Comparison of ENCODE assay signal across 19 cellular contexts in genomic region chr12:3431685-3432084, GRCh38. TPM values are rescaled to one million over a fixed set of nuclear protein-coding genes. Genes with fewer than 3 reads are reported as not detected.
A peak's percentile ranks its signal among the peaks of the same experiment; 100 is the strongest.
DNase-seq lines count a peak whose midpoint lies in the region; ATAC-seq and TF ChIP-seq lines count a peak whose summit lies in the region.
"Had no signal": no experiment of that assay in that cellular context is flagged by ENCODE, and none has a peak within 500 bp of the region (broad histone marks: within the 10 kb centered on the region; RNA-seq: fewer than 3 reads in every experiment).

No MANE protein-coding gene starts in this region.

- no peaks in the 10 kb centered on the region for H3K27me3 ChIP-seq in mammary epithelial cell (ENCODE audit: insufficient read depth, low read length)
- no peaks in the 10 kb centered on the region for H3K27me3 ChIP-seq in breast epithelium
- no peaks in the 10 kb centered on the region for H3K27me3 ChIP-seq in IMR-90 (ENCODE audit: control insufficient read depth, insufficient read depth, low read length)
- H3K27me3 ChIP-seq: dorsolateral prefrontal cortex, sigmoid colon had no signal

- peaks cover 7% of the 10 kb centered on the region for H3K9me3 Mint-ChIP-seq in stimulated activated effector memory CD8-positive, alpha-beta T cell treated with anti-CD3 and anti-CD28 coated beads, Interleukin-12 subunit alpha, Interleukin-12 subunit beta, amount 100 ng/mL, for 72 hours

- H3K9ac ChIP-seq in mammary epithelial cell (ENCODE audit: insufficient read depth, low read length) (no peak overlapping the region), IMR-90 (ENCODE audit: low read depth, low read length) (no peak overlapping the region)

- no peaks in the 10 kb centered on the region for H3K9me1 ChIP-seq in IMR-90 (ENCODE audit: insufficient read depth, low read length)

- no peak overlapping the region for H3K14ac ChIP-seq in IMR-90 (replicated peaks; ENCODE audit: low read depth, low read length)

- H4K91ac ChIP-seq in IMR-90 (ENCODE audit: insufficient read depth, low read depth, low read length) = no peak overlapping the region

- no peak overlapping the region for H3K56ac ChIP-seq in IMR-90 (ENCODE audit: extremely low read depth, insufficient read depth, low read length)

- H3K4me2 ChIP-seq in mammary epithelial cell (ENCODE audit: insufficient read depth, low read depth, low read length) (no peak overlapping the region), IMR-90 (ENCODE audit: low read depth, low read length) (peak overlapping the region; percentile 68)

- in situ Hi-C loops in mammary epithelial cell (cut with MboI; ENCODE audit: low sequenced_read_pairs in 2 of 2) (no loop called here), IMR-90 (cut with MboI; ENCODE audit: low sequenced_read_pairs) (no loop called here)

- H4K5ac ChIP-seq in IMR-90 (ENCODE audit: low read depth, low read length) = no peak overlapping the region

- TF ChIP-seq POLR2A in breast epithelium (IDR thresholded peaks at IDR 0.05) (no peak), IMR-90 (IDR thresholded peaks at IDR 0.05; ENCODE audit: low read depth, low read length) (no peak)

- TF ChIP-seq CTCF in mammary epithelial cell (conservative IDR thresholded peaks at IDR 0.05 in 1 of 2, IDR thresholded peaks at IDR 0.05 in 1 of 2; ENCODE audit: extremely low read depth in 1 of 2, insufficient read depth in 1 of 2, low read depth in 1 of 2, low read length in 2 of 2) = no peak
- no peak for TF ChIP-seq CTCF in breast epithelium (IDR thresholded peaks at IDR 0.05)
- no peak for TF ChIP-seq CTCF in IMR-90 (conservative IDR thresholded peaks at IDR 0.05; ENCODE audit: low read depth, low read length)

- H2AFZ ChIP-seq in mammary epithelial cell (ENCODE audit: low read depth, low read length) (peak overlapping the region; percentile 1), IMR-90 (replicated peaks; ENCODE audit: low read length, poor library complexity) (peak overlapping the region; percentile 44)

- H3K79me1 ChIP-seq in IMR-90 (ENCODE audit: low read depth in 1 of 2, low read length in 2 of 2) = no peaks in the 10 kb centered on the region

- H3K9me3 ChIP-seq in mammary epithelial cell (replicated peaks; ENCODE audit: insufficient read depth, low read length) = no peaks in the 10 kb centered on the region
- no peaks in the 10 kb centered on the region for H3K9me3 ChIP-seq in breast epithelium
- H3K9me3 ChIP-seq in IMR-90 (ENCODE audit: control insufficient read depth, insufficient read depth, low read length) = no peaks in the 10 kb centered on the region
- H3K9me3 ChIP-seq: Caco-2, gastrocnemius medialis, sigmoid colon had no signal

- H4K8ac ChIP-seq in IMR-90 (ENCODE audit: low read depth in 2 of 2, low read length in 2 of 2) = no peak overlapping the region

- H2AK9ac ChIP-seq in IMR-90 (replicated peaks; ENCODE audit: low read depth, low read length, poor library complexity) = no peak overlapping the region

- H4K20me1 ChIP-seq in mammary epithelial cell (ENCODE audit: insufficient read depth, low read length) (no peaks in the 10 kb centered on the region), IMR-90 (ENCODE audit: insufficient read depth, low read length) (no peaks in the 10 kb centered on the region)

- H2BK5ac ChIP-seq in IMR-90 (ENCODE audit: low read depth, low read length, poor library complexity, severe bottlenecking) = no peak overlapping the region

- no peaks in the 10 kb centered on the region for H3K36me3 Mint-ChIP-seq in stimulated activated effector memory CD8-positive, alpha-beta T cell treated with anti-CD3 and anti-CD28 coated beads, Interleukin-12 subunit alpha, Interleukin-12 subunit beta, amount 100 ng/mL, for 72 hours

- POLR2A ChIA-PET in IMR-90 (lab: Charles Lee; ENCODE audit: unreplicated experiment) = no interaction called here

- no peak overlapping the region for H3K4me3 ChIP-seq in mammary epithelial cell (replicated peaks in 1 of 3; ENCODE audit: insufficient read depth in 1 of 3, low read depth in 2 of 3, low read length in 3 of 3)
- peak overlapping the region in 1 of 3 donors; percentile 16 for H3K4me3 ChIP-seq in breast epithelium
- no peak overlapping the region for H3K4me3 ChIP-seq in IMR-90 (ENCODE audit: insufficient read depth, low read depth, low read length)
- H3K4me3 ChIP-seq: dorsolateral prefrontal cortex, gastrocnemius medialis, K562, sigmoid colon had no signal

- H3K79me2 ChIP-seq in mammary epithelial cell (ENCODE audit: insufficient read depth, low read length) = no peaks in the 10 kb centered on the region

- 88% methylated on average over 4 of the region's 4 CpGs for WGBS in mammary epithelial cell (ENCODE audit: low coverage, missing lambda C conversion rate)
- 79% methylated on average over 3 of the region's 4 CpGs; no CpG with 5 or more reads in 1 of the 2 experiments for WGBS in IMR-90 (ENCODE audit: extremely low coverage in 2 of 2, insufficient read length in 1 of 2), 2 experiments

- DNase-seq in mammary epithelial cell (no peak), breast epithelium (ENCODE audit: low spot score in 2 of 2) (no peak), IMR-90 (no peak), iPS-NIHi7 (ENCODE audit: extremely low spot score) (peak; percentile 7), hippocampal formation (lab: John Stamatoyannopoulos, UW) (no peak), dermis blood vessel endothelial cell (no peak)
- DNase-seq in stimulated activated effector memory CD8-positive, alpha-beta T cell treated with anti-CD3 and anti-CD28 coated beads, Interleukin-12 subunit alpha, Interleukin-12 subunit beta, amount 100 ng/mL, for 72 hours (ENCODE audit: low spot score in 2 of 2) = no peak
- DNase-seq in stimulated activated CD4-positive, alpha-beta T cell treated with anti-CD3 and anti-CD28 coated beads, Interleukin-2, amount 100 ng/mL, for 48 hours = no peak
- DNase-seq: Caco-2, dorsolateral prefrontal cortex, gastrocnemius medialis, midbrain, NCI-H1092 treated with DMSO at 0.1 percent for 48 hours, NCI-H526 treated with DMSO at 0.1 percent for 48 hours, sigmoid colon had no signal

- TF ChIP-seq RAD21 in IMR-90 (IDR thresholded peaks at IDR 0.05; ENCODE audit: low read length) = no peak

- H2BK20ac ChIP-seq in IMR-90 (ENCODE audit: low read depth, low read length) = no peak overlapping the region

- H3K27ac ChIP-seq in mammary epithelial cell (ENCODE audit: insufficient read depth, low read depth, low read length) (no peak overlapping the region), breast epithelium (no peak overlapping the region), IMR-90 (ENCODE audit: insufficient read depth, low read length) (no peak overlapping the region)
- H3K27ac ChIP-seq: dorsolateral prefrontal cortex, gastrocnemius medialis, sigmoid colon had no signal

- dilution Hi-C loops in mammary epithelial cell (cut with HindIII; ENCODE audit: low sequenced_read_pairs) (no loop called here), IMR-90 (cut with HindIII; ENCODE audit: low sequenced_read_pairs, unreplicated experiment) (no loop called here)

- no peaks in the 10 kb centered on the region for H3K4me1 ChIP-seq in mammary epithelial cell (ENCODE audit: insufficient read depth, low read length)
- no peaks in the 10 kb centered on the region for H3K4me1 ChIP-seq in breast epithelium
- H3K4me1 ChIP-seq in IMR-90 (ENCODE audit: control insufficient read depth, insufficient read depth, low read length) = no peaks in the 10 kb centered on the region
- H3K4me1 ChIP-seq: Caco-2, gastrocnemius medialis, sigmoid colon had no signal

- H3K4me1 Mint-ChIP-seq in stimulated activated effector memory CD8-positive, alpha-beta T cell treated with anti-CD3 and anti-CD28 coated beads, Interleukin-12 subunit alpha, Interleukin-12 subunit beta, amount 100 ng/mL, for 72 hours = peaks cover 22% of the 10 kb centered on the region

- H3K27ac Mint-ChIP-seq in stimulated activated effector memory CD8-positive, alpha-beta T cell treated with anti-CD3 and anti-CD28 coated beads, Interleukin-12 subunit alpha, Interleukin-12 subunit beta, amount 100 ng/mL, for 72 hours = peak overlapping the region; percentile 43

- no peaks in the 10 kb centered on the region for H3K36me3 ChIP-seq in mammary epithelial cell (ENCODE audit: insufficient read depth, low read length)
- H3K36me3 ChIP-seq in breast epithelium = no peaks in the 10 kb centered on the region
- H3K36me3 ChIP-seq in IMR-90 (ENCODE audit: control insufficient read depth, insufficient read depth, low read length) = no peaks in the 10 kb centered on the region
- H3K36me3 ChIP-seq: gastrocnemius medialis, sigmoid colon had no signal

- no peak overlapping the region for H2BK120ac ChIP-seq in IMR-90 (ENCODE audit: low read depth, low read length)

- intact Hi-C loops in mammary epithelial cell (cut with micrococcal nuclease) (no loop called here), breast epithelium (cut with DNase I; ENCODE audit: low total_unique reads) (loop anchor here (10.0 kb wide), 1 partner anchor 1887 kb away; no protein-coding TSS in a partner anchor), IMR-90 (cut with micrococcal nuclease) (no loop called here)

- H2AK5ac ChIP-seq in IMR-90 (ENCODE audit: low read depth, low read length) = no peak overlapping the region

- H2BK15ac ChIP-seq in IMR-90 (ENCODE audit: low read depth, low read length) = no peak overlapping the region

- H3K18ac ChIP-seq in IMR-90 (ENCODE audit: low read depth, low read length) = no peak overlapping the region

- no peak overlapping the region for H3K23ac ChIP-seq in IMR-90 (ENCODE audit: low read depth, low read length)

- ATAC-seq in IMR-90 (ENCODE audit: low read depth) = no peak
- no peak for ATAC-seq in stimulated activated effector memory CD8-positive, alpha-beta T cell treated with anti-CD3 and anti-CD28 coated beads, Interleukin-12 subunit alpha, Interleukin-12 subunit beta, amount 100 ng/mL, for 72 hours
- ATAC-seq: gastrocnemius medialis, K562 had no signal

- no TSS peak for BruUV-seq in mammary epithelial cell (replicated peaks; lab: Mats Ljungman, UMichigan)
- no TSS peak for BruUV-seq in IMR-90 (replicated peaks; lab: Mats Ljungman, UMichigan)

- CTCF ChIA-PET in mammary epithelial cell (lab: Charles Lee; ENCODE audit: low non-redundant PET) = no interaction called here
- CTCF ChIA-PET in IMR-90 (lab: Yijun Ruan, JAX) = no interaction called here

- H3K4me3 Mint-ChIP-seq in stimulated activated effector memory CD8-positive, alpha-beta T cell treated with anti-CD3 and anti-CD28 coated beads, Interleukin-12 subunit alpha, Interleukin-12 subunit beta, amount 100 ng/mL, for 72 hours = peak overlapping the region; percentile 1

- H3K4ac ChIP-seq in IMR-90 (ENCODE audit: low read depth, low read length) = no peak overlapping the region

RNA-seq across cellular contexts. Expression of gene PRMT8, which starts 59.3 kb away (rescaled TPM):
- total RNA-seq in mammary epithelial cell (10 to 100 TPM in 1 of 2 donors, under 1 TPM in 1; 0.50 to 34.0 TPM), breast epithelium (not detected), IMR-90 (2012; rRNA removed) (not detected in 2 replicates), dermis blood vessel endothelial cell (not detected in 2 replicates)
- polyA plus RNA-seq in mammary epithelial cell (8.9 TPM), IMR-90 (2012; rRNA removed) (not detected in 2 replicates)
- 17.8 TPM for polyA minus RNA-seq in mammary epithelial cell
- polyA plus RNA-seq in IMR-90 (2012; cell fraction: cytosol; rRNA removed) = not detected in 2 replicates
- not detected in 2 replicates for polyA plus RNA-seq in IMR-90 (2012; cell fraction: nucleus; rRNA removed; ENCODE audit: low replicate concordance)
- total RNA-seq: Caco-2, G401, gastrocnemius medialis, K562, omental fat pad, SK-MEL-5 had no signal
- polyA plus RNA-seq: K562 had no signal
